8 cellular contexts compared by ENCODE assay signal in genomic region chr1:228228147-228228546, GRCh38. TPM values are rescaled to one million over a fixed set of nuclear protein-coding genes. Genes with fewer than 3 reads are reported as not detected.
DNase-seq lines count a peak whose midpoint lies in the region; ATAC-seq, FAIRE-seq and TF ChIP-seq lines count a peak whose summit lies in the region.
"Not testable (repeated sequence)": the region's sequence is repeated elsewhere in the genome, so short reads cannot be mapped to it uniquely, and the experiment has no call there.

No MANE protein-coding gene starts in this region.

- CTCF ChIA-PET in A549 (lab: Yijun Ruan, JAX) (interaction anchor here (1.6 kb wide), 1 partner anchor 14 kb away, joined by 5 read pairs; no protein-coding TSS in a partner anchor), RWPE1 (lab: Yijun Ruan, JAX) (interaction anchor here (0.6 to 1.6 kb wide), 2 partner anchors 14 to 229 kb away, joined by 5 to 9 read pairs; no protein-coding TSS in a partner anchor)

- TF ChIP-seq RAD21 in A549 (conservative IDR thresholded peaks at IDR 0.05 in 1 of 2, IDR thresholded peaks at IDR 0.05 in 1 of 2), result not testable (repeated sequence)

- intact Hi-C loops in esophagus squamous epithelium (cut with DNase I), result not testable (repeated sequence)

- H3K9me3 ChIP-seq in A549, result peaks cover 17% of the 10 kb centered on the region
- not testable (repeated sequence) for H3K9me3 ChIP-seq in GM23248 (ENCODE audit: low read depth); osteoblast (ENCODE audit: low read depth, low read length); smooth muscle cell (replicated peaks; ENCODE audit: low read depth)
- H3K9me3 ChIP-seq in esophagus squamous epithelium, result peaks cover 0 to 26% (median 14%) of the 10 kb centered on the region in 3 donors

- H3K4me2 ChIP-seq in A549; GM23248 (ENCODE audit: unreplicated experiment); smooth muscle cell: not testable (repeated sequence)
- peak overlapping the region; percentile 45 for H3K4me2 ChIP-seq in osteoblast (ENCODE audit: insufficient read depth, low read length)

- H3K27ac ChIP-seq in A549 (peak overlapping the region; percentile 7 to 18; a peak in 2 of 6 replicates), GM23248 (peak overlapping the region; percentile 75), RWPE1 (peak overlapping the region; percentile 98), brain microvascular endothelial cell (peak overlapping the region; percentile 78), esophagus squamous epithelium (peak overlapping the region; percentile 69 to 82 (median 72)), osteoblast (ENCODE audit: low read depth, low read length) (peak overlapping the region; percentile 62), smooth muscle cell (ENCODE audit: low read depth) (peak overlapping the region; percentile 76)

- not testable (repeated sequence) for TF ChIP-seq EP300 in A549 (IDR thresholded peaks at IDR 0.05)

- 92% methylated on average over 5 of the region's 5 CpGs for WGBS in A549 (ENCODE audit: missing lambda C conversion rate)
- 93 to 94% methylated on average over 5 of the region's 5 CpGs for WGBS in GM23248 (ENCODE audit: low coverage in 1 of 2, low lambda C conversion rate in 2 of 2, missing lambda C conversion rate in 2 of 2), 2 experiments
- 61 to 92% methylated on average over 5 of the region's 5 CpGs for WGBS in esophagus squamous epithelium, 2 donors
- WGBS in smooth muscle cell (ENCODE audit: low lambda C conversion rate), result 84% methylated on average over 5 of the region's 5 CpGs

- not testable (repeated sequence) for H3K79me2 ChIP-seq in GM23248 (ENCODE audit: insufficient read depth); osteoblast (ENCODE audit: insufficient read depth, low read length); smooth muscle cell (ENCODE audit: low read depth)

- H3K9me2 ChIP-seq in GM23248 (ENCODE audit: insufficient read depth), result not testable (repeated sequence)

- ATAC-seq in A549, result not testable (repeated sequence)

- FAIRE-seq in A549 (lab: Jason Lieb, UNC), result not testable (repeated sequence)

- not testable (repeated sequence) for H3K36me3 ChIP-seq in GM23248 (ENCODE audit: low read depth); brain microvascular endothelial cell (replicated peaks); osteoblast (ENCODE audit: insufficient read depth, low read length); smooth muscle cell (ENCODE audit: low read depth)
- H3K36me3 ChIP-seq in esophagus squamous epithelium, result peaks cover 0 to 66% (median 0%) of the 10 kb centered on the region in 3 donors

- peaks cover 14% of the 10 kb centered on the region for H3F3A ChIP-seq in GM23248 (ENCODE audit: insufficient read depth)
- H3F3A ChIP-seq in smooth muscle cell (ENCODE audit: low read depth), result not testable (repeated sequence)

- not testable (repeated sequence) for DNase-seq in A549 (ENCODE audit: low read depth in 1 of 2, low spot score in 1 of 2); GM23248; RWPE1 (ENCODE audit: low spot score); brain microvascular endothelial cell; esophagus squamous epithelium (lab: John Stamatoyannopoulos, UW); osteoblast (ENCODE audit: insufficient read length, low spot score, missing footprints); smooth muscle cell (lab: John Stamatoyannopoulos, UW; ENCODE audit: unreplicated experiment)
- peak; percentile 21 for DNase-seq in iris pigment epithelial cell (ENCODE audit: low read depth)

- TF ChIP-seq CTCF in A549 (IDR thresholded peaks at IDR 0.05); RWPE1 (conservative IDR thresholded peaks at IDR 0.05; ENCODE audit: low read depth); brain microvascular endothelial cell (IDR thresholded peaks at IDR 0.05; ENCODE audit: low read depth, low read length, missing control alignments); esophagus squamous epithelium (IDR thresholded peaks at IDR 0.05); osteoblast (IDR thresholded peaks at IDR 0.05; ENCODE audit: extremely low read depth, low read depth, low read length); smooth muscle cell (IDR thresholded peaks at IDR 0.05; ENCODE audit: borderline replicate concordance, insufficient read depth, poor library complexity, severe bottlenecking): not testable (repeated sequence)

- not testable (repeated sequence) for H4K20me1 ChIP-seq in GM23248 (ENCODE audit: insufficient read depth); osteoblast (ENCODE audit: insufficient read depth, low read length); smooth muscle cell (ENCODE audit: low read depth)

- in situ Hi-C loops in GM23248 (cut with MboI); brain microvascular endothelial cell (cut with HindIII; ENCODE audit: low pct_ligation_motif_present, low sequenced_read_pairs): not testable (repeated sequence)

- TF ChIP-seq POLR2A in A549 (IDR thresholded peaks at IDR 0.05; ENCODE audit: low read length); esophagus squamous epithelium (IDR thresholded peaks at IDR 0.05): not testable (repeated sequence)

- 0 out of 2 replicates have a peak overlapping the region, but pooled peaks have one; percentile 53 for H2AFZ ChIP-seq in GM23248
- H2AFZ ChIP-seq in osteoblast (ENCODE audit: low read length); smooth muscle cell (ENCODE audit: low read depth): not testable (repeated sequence)

- not testable (repeated sequence) for H3K4me3 ChIP-seq in A549; GM23248; brain microvascular endothelial cell (ENCODE audit: low read depth, low read length); esophagus squamous epithelium; osteoblast (ENCODE audit: insufficient read depth, low read length); smooth muscle cell

- POLR2A ChIA-PET in A549 (lab: Yijun Ruan, JAX); RWPE1 (lab: Yijun Ruan, JAX; ENCODE audit: low non-redundant PET): not testable (repeated sequence)

- H3K27me3 ChIP-seq in GM23248 (replicated peaks; ENCODE audit: insufficient read depth); brain microvascular endothelial cell (replicated peaks); esophagus squamous epithelium; osteoblast (ENCODE audit: insufficient read depth, low read length); smooth muscle cell (ENCODE audit: low read depth): not testable (repeated sequence)

- peaks cover 17% of the 10 kb centered on the region; the same call in 2 of the 3 replicates for H3K4me1 ChIP-seq in A549
- peaks cover 21% of the 10 kb centered on the region for H3K4me1 ChIP-seq in GM23248 (ENCODE audit: insufficient read depth)
- H3K4me1 ChIP-seq in esophagus squamous epithelium, result peaks cover 0 to 24% (median 8%) of the 10 kb centered on the region in 3 donors
- peaks cover 17% of the 10 kb centered on the region for H3K4me1 ChIP-seq in osteoblast (ENCODE audit: insufficient read depth, low read length)
- H3K4me1 ChIP-seq in smooth muscle cell (ENCODE audit: low read depth), result not testable (repeated sequence)

- H3K9ac ChIP-seq in GM23248; smooth muscle cell (ENCODE audit: low read depth): not testable (repeated sequence)

RNA-seq across cellular contexts. Expression of gene OBSCN, which starts 20.3 kb away (rescaled TPM):
- 3.1 and 5.7 TPM in 2 replicates for polyA plus RNA-seq in A549 (2011; rRNA removed)
- polyA plus RNA-seq in A549 (2012; cell fraction: cytosol; rRNA removed), result 4.9 and 6.5 TPM in 2 replicates
- polyA plus RNA-seq in A549 (2012; cell fraction: nucleus; rRNA removed), result 42.9 and 51.7 TPM in 2 replicates
- polyA plus RNA-seq in A549 (2017; fragmentation: RNase III; extraction: RNeasy Plus Mini Kit Qiagen cat#74134 plus additional on column Dnase treatment), result 5.7 to 6.8 TPM (median 6.5 TPM) in 3 replicates
- 9.9 and 13.6 TPM in 2 replicates for polyA minus RNA-seq in A549 (2011; rRNA and poly(A)+ RNA removed)
- total RNA-seq in GM23248 (2014; rRNA removed; shearing (Covaris generic)), result 3.0 and 5.2 TPM in 2 replicates
- 1.1 and 1.3 TPM in 2 replicates for polyA plus RNA-seq in GM23248 (2016; fragmentation: Nextera tagmentation; extraction: Ambion mirVana)
- 10 to 100 TPM in 2 of 4 donors, 1 to 10 TPM in 2; 4.0 to 53.2 (median 13.8) TPM for total RNA-seq in esophagus squamous epithelium
- 2.9 and 3.2 TPM in 2 replicates for total RNA-seq in osteoblast
- 10.6 and 15.1 TPM in 2 replicates for total RNA-seq in smooth muscle cell
- 3.8 and 10.7 TPM in 2 replicates for polyA plus RNA-seq in smooth muscle cell

Comparison
In these comparisons a context has a peak if more than half of its experiments do, and no peak if none do; other contexts are left out.
1. H3K27ac ChIP-seq: peak in every context shown above with its lines; median percentile 98 in RWPE1; 78 in brain microvascular endothelial cell; 76 in smooth muscle cell; 75 in GM23248; 72 in esophagus squamous epithelium; 62 in osteoblast; 12 in A549.